In genomic region chr1:1777950-1778826, GRCh38 we compare ENCODE assay signal across 8 cellular contexts. TPM values are rescaled to one million over a fixed set of nuclear protein-coding genes. Genes with fewer than 3 reads are reported as not detected.
DNase-seq lines count a peak whose midpoint lies in the region; ATAC-seq and TF ChIP-seq lines count a peak whose summit lies in the region.

A gene with protein sequence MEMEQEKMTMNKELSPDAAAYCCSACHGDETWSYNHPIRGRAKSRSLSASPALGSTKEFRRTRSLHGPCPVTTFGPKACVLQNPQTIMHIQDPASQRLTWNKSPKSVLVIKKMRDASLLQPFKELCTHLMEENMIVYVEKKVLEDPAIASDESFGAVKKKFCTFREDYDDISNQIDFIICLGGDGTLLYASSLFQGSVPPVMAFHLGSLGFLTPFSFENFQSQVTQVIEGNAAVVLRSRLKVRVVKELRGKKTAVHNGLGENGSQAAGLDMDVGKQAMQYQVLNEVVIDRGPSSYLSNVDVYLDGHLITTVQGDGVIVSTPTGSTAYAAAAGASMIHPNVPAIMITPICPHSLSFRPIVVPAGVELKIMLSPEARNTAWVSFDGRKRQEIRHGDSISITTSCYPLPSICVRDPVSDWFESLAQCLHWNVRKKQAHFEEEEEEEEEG (minus strand): TSS chr1:1778470. CDS start chr1:1765406, 13,064 bp downstream.

- H3K4me2 ChIP-seq in DOHH2 (ENCODE audit: low read length): peak within 1 kb of the TSS; percentile 100

- no peaks in the 10 kb centered on the region for H3K27me3 ChIP-seq in DOHH2 (ENCODE audit: control insufficient read depth, low read length)
- H3K27me3 ChIP-seq in right cardiac atrium (ENCODE audit: control insufficient read depth, insufficient read depth): no peaks in the 10 kb centered on the region
- no peaks in the 10 kb centered on the region for H3K27me3 ChIP-seq in rectal smooth muscle tissue (ENCODE audit: control insufficient read depth, insufficient read depth, low read length)
- H3K27me3 ChIP-seq in uterus: no peaks in the 10 kb centered on the region

- peaks cover 68% of the 10 kb centered on the region for H3K4me1 ChIP-seq in DOHH2 (ENCODE audit: control insufficient read depth, low read length)
- H3K4me1 ChIP-seq in right cardiac atrium (ENCODE audit: control insufficient read depth, insufficient read depth, low read length): peaks cover 30% of the 10 kb centered on the region
- peaks cover 13% of the 10 kb centered on the region for H3K4me1 ChIP-seq in rectal smooth muscle tissue (ENCODE audit: control insufficient read depth, insufficient read depth, low read length)
- peaks cover 0 to 28% of the 10 kb centered on the region in 2 donors for H3K4me1 ChIP-seq in uterus

- H4K20me1 ChIP-seq in DOHH2 (ENCODE audit: control insufficient read depth, insufficient read depth, low read depth, low read length): peaks cover 12% of the 10 kb centered on the region; the same call in 1 of the 2 replicates

- WGBS in right cardiac atrium: under 1% methylated on average over 123 of the region's 123 CpGs

- ATAC-seq in GM21515 (IDR thresholded peaks at IDR 0.05; ENCODE audit: unreplicated experiment) (peak; percentile 22), right cardiac atrium (peak; percentile 15 to 60)

- H3K36me3 ChIP-seq in DOHH2 (ENCODE audit: control insufficient read depth, low read length): peaks cover 49% of the 10 kb centered on the region
- H3K36me3 ChIP-seq in rectal smooth muscle tissue (ENCODE audit: control insufficient read depth, insufficient read depth, low read length): no peaks in the 10 kb centered on the region
- no peaks in the 10 kb centered on the region for H3K36me3 ChIP-seq in uterus

- peak; percentile 83 for DNase-seq in HuH-7.5 (ENCODE audit: low spot score)
- peak; percentile 54 to 83 (median 59) for DNase-seq in T-helper 1 cell
- DNase-seq in amygdala (lab: John Stamatoyannopoulos, UW): peak in 34 of 56 donors; percentile 11 to 76 (median 49)
- peak; percentile 65 to 90 (median 89) for DNase-seq in right cardiac atrium
- peak in 1 of 2 donors; percentile 74 for DNase-seq in uterus

- TF ChIP-seq CTCF in DOHH2 (IDR thresholded peaks at IDR 0.05; ENCODE audit: low read depth, low read length, poor library complexity, severe bottlenecking) (no peak), uterus (IDR thresholded peaks at IDR 0.05) (peak in 2 of 4 experiments; percentile 26 to 42)

- peaks cover 50% of the 10 kb centered on the region for H3K79me2 ChIP-seq in DOHH2 (ENCODE audit: control insufficient read depth, low read length)

- peaks cover 57% of the 10 kb centered on the region for H3F3A ChIP-seq in DOHH2 (ENCODE audit: control insufficient read depth, insufficient read depth)

- peak; percentile 67 to 79 for TF ChIP-seq POLR2A in uterus (IDR thresholded peaks at IDR 0.05)

- peak within 1 kb of the TSS; percentile 100 for H3K27ac ChIP-seq in DOHH2 (ENCODE audit: low read depth, low read length)
- peak within 1 kb of the TSS; percentile 93 for H3K27ac ChIP-seq in right cardiac atrium (ENCODE audit: low read length)
- peak within 1 kb of the TSS; percentile 72 for H3K27ac ChIP-seq in rectal smooth muscle tissue (ENCODE audit: low read depth, low read length)
- H3K27ac ChIP-seq in uterus: peak within 1 kb of the TSS; percentile 90 to 95

- H3K9me2 ChIP-seq in DOHH2 (replicated peaks; ENCODE audit: control insufficient read depth, low read length): no peaks in the 10 kb centered on the region

- peak within 1 kb of the TSS; percentile 85 for H3K4me3 ChIP-seq in DOHH2 (ENCODE audit: low read length)
- peak within 1 kb of the TSS; percentile 87 for H3K4me3 ChIP-seq in right cardiac atrium (ENCODE audit: low read length)
- peak within 1 kb of the TSS; percentile 68 for H3K4me3 ChIP-seq in rectal smooth muscle tissue (ENCODE audit: low read length)
- H3K4me3 ChIP-seq in uterus: peak within 1 kb of the TSS; percentile 78 to 95

- H3K9ac ChIP-seq in rectal smooth muscle tissue (ENCODE audit: low read length): peak within 1 kb of the TSS; percentile 66

- H3K9me3 ChIP-seq in DOHH2 (ENCODE audit: control insufficient read depth, insufficient read depth, low read length) (no peaks in the 10 kb centered on the region), right cardiac atrium (ENCODE audit: control insufficient read depth, low read length) (no peaks in the 10 kb centered on the region), uterus (no peaks in the 10 kb centered on the region)

- intact Hi-C loops in right cardiac atrium (cut with DNase I) (no loop called here), uterus (cut with DNase I; ENCODE audit: low total_unique reads) (no loop called here)

RNA-seq across cellular contexts. Expression of the gene that starts here (rescaled TPM):
- total RNA-seq in right cardiac atrium: 10 to 100 TPM; 31.8 to 42.8 (median 38.2) TPM
- 25.5 TPM for polyA plus RNA-seq in right cardiac atrium
- total RNA-seq in uterus: 10 to 100 TPM; 40.1 to 76.9 (median 51.8) TPM
